Comparison of ENCODE assay signal across 2 cellular contexts in the genomic region with DNA sequence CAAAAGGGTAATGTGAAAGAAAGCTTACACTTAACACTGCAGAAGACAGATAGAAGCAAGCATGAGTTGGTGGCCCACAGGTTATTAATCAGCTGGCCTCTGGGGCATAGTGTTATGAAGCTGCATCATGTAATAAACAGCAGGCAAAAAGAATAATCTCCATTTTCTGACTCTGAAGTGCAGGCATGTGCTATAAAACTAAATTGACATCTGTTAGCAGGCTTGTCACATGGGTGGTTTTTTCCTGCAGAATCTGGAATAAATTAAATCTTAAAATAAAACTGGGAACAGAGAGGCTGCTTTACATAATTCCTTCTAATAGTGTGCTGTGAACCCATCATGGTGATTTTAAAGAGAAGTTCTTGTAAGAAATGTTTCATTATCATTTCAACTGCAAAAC.
TF ChIP-seq lines count a peak whose summit lies in the region.

No MANE protein-coding gene starts in this region.

TF ChIP-seq in SK-N-SH, 30 proteins besides CTCF, POLR2A, EP300 and RAD21 (continued from another document):
- peak; percentile 85 for TF ChIP-seq RCOR1 (IDR thresholded peaks at IDR 0.05; ENCODE audit: low read length)
- TF ChIP-seq SMC3 (IDR thresholded peaks at IDR 0.05; ENCODE audit: low read depth, low read length): no peak
- TF ChIP-seq MXI1 (IDR thresholded peaks at IDR 0.05; ENCODE audit: low read depth, low read length): peak; percentile 82
- TF ChIP-seq POLR2AphosphoS5 (IDR thresholded peaks at IDR 0.05; ENCODE audit: low read depth, low read length): no peak
- peak; percentile 10 for TF ChIP-seq CHD2 (IDR thresholded peaks at IDR 0.05; ENCODE audit: low read length, partially characterized antibody)
- TF ChIP-seq, protein P1, sequence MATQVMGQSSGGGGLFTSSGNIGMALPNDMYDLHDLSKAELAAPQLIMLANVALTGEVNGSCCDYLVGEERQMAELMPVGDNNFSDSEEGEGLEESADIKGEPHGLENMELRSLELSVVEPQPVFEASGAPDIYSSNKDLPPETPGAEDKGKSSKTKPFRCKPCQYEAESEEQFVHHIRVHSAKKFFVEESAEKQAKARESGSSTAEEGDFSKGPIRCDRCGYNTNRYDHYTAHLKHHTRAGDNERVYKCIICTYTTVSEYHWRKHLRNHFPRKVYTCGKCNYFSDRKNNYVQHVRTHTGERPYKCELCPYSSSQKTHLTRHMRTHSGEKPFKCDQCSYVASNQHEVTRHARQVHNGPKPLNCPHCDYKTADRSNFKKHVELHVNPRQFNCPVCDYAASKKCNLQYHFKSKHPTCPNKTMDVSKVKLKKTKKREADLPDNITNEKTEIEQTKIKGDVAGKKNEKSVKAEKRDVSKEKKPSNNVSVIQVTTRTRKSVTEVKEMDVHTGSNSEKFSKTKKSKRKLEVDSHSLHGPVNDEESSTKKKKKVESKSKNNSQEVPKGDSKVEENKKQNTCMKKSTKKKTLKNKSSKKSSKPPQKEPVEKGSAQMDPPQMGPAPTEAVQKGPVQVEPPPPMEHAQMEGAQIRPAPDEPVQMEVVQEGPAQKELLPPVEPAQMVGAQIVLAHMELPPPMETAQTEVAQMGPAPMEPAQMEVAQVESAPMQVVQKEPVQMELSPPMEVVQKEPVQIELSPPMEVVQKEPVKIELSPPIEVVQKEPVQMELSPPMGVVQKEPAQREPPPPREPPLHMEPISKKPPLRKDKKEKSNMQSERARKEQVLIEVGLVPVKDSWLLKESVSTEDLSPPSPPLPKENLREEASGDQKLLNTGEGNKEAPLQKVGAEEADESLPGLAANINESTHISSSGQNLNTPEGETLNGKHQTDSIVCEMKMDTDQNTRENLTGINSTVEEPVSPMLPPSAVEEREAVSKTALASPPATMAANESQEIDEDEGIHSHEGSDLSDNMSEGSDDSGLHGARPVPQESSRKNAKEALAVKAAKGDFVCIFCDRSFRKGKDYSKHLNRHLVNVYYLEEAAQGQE (IDR thresholded peaks at IDR 0.05; ENCODE audit: low read depth, low read length): no peak
- TF ChIP-seq GATA2 (CRISPR knock-in tag; IDR thresholded peaks at IDR 0.05): peak; percentile 14; the same call in 1 of the 2 replicates
- TF ChIP-seq ELF1 (IDR thresholded peaks at IDR 0.05): no peak

TF ChIP-seq in neural cell, 6 proteins besides CTCF, POLR2A, EP300 and RAD21 (continued from another document):
- TF ChIP-seq, protein P1 (IDR thresholded peaks at IDR 0.05; ENCODE audit: borderline replicate concordance): no peak
- TF ChIP-seq TAF1 (IDR thresholded peaks at IDR 0.05; ENCODE audit: low read depth) (no peak), SMC3 (conservative IDR thresholded peaks at IDR 0.05; ENCODE audit: poor library complexity) (no peak), POLR2AphosphoS5 (IDR thresholded peaks at IDR 0.05) (peak; percentile 43), MXI1 (conservative IDR thresholded peaks at IDR 0.05; ENCODE audit: poor library complexity, severe bottlenecking) (peak; percentile 37)
